ENCODE assay signal across 1 cellular context in the genomic region with DNA sequence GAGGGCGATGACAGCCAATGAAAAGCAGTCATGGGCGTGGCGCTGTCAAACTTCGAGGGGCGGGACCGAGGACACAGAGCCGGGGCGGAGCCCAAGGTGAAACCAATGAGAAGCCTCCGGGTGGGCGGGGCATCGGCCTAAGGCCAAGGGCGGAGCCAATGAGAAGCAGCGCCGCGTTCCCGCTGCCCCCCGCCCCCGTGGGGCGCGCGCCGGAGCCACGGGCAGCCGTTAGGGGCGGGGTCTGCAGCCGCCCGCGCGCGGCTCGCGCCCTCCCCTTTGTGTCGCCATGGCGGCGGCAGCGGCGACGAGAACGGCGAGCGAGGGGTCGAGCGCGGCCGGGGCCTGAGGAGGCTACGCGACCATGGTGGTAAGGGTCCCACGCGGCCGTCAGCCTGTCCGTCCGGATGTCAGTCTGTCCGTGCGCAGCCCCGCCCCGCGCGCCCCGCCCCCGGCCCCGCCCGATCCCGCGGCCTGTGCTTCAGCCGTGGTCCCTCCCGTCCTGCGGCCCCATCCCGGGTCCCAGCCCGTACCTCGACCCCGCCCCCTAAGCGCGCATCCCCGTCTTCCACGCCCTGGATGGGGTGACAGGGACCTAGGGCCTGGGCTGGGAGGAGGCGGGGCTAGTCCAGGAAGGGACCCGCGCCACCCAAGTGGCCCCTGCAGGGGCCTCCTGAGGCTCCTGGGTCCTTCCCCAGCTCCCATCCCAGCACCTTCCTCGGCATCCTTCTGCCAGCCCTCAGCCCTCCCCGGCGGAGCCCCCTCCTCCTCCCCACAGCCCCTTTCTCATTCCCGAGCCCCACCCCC.
TF ChIP-seq lines count a peak whose summit lies in the region.

TSS of gene ARHGAP33 (plus strand) at position 267 of the 804 bp plus-strand sequence. CDS start at position 362, 95 bp downstream.

TF ChIP-seq in K562, 482 proteins besides CTCF, POLR2A, EP300 and RAD21 (continued from another document):
- 0 out of 4 replicates have a peak, but pooled peaks of 1 of the 2 experiments have one; percentile 28 for TF ChIP-seq RCOR1 (IDR thresholded peaks at IDR 0.05; ENCODE audit: borderline replicate concordance in 1 of 2, low read depth in 2 of 2, low read length in 2 of 2)
- peak; percentile 42; the same call in 1 of the 2 replicates for TF ChIP-seq SMAD4 (CRISPR knock-in tag; conservative IDR thresholded peaks at IDR 0.05)
- TF ChIP-seq SIN3A (IDR thresholded peaks at IDR 0.05; ENCODE audit: borderline replicate concordance in 2 of 2, control insufficient read depth in 1 of 2, low read depth in 2 of 2, low read length in 2 of 2) = peak; percentile 83 to 84; a peak in 2 of 4 replicates
- no peak for TF ChIP-seq ARID1B (IDR thresholded peaks at IDR 0.05)
- no peak; the same call in 1 of the 2 replicates for TF ChIP-seq BHLHE40 (IDR thresholded peaks at IDR 0.05; ENCODE audit: low read length)
- TF ChIP-seq SMARCA4 (IDR thresholded peaks at IDR 0.05) = no peak
- no peak for TF ChIP-seq SRSF9 (IDR thresholded peaks at IDR 0.05; ENCODE audit: borderline replicate concordance, low read depth, low read length)
- no peak for TF ChIP-seq ZC3H11A (IDR thresholded peaks at IDR 0.05; ENCODE audit: low read depth, low read length)
- no peak for TF ChIP-seq U2AF1 (optimal IDR thresholded peaks at IDR 0.05; ENCODE audit: low read depth, low read length)
- TF ChIP-seq, protein P1, sequence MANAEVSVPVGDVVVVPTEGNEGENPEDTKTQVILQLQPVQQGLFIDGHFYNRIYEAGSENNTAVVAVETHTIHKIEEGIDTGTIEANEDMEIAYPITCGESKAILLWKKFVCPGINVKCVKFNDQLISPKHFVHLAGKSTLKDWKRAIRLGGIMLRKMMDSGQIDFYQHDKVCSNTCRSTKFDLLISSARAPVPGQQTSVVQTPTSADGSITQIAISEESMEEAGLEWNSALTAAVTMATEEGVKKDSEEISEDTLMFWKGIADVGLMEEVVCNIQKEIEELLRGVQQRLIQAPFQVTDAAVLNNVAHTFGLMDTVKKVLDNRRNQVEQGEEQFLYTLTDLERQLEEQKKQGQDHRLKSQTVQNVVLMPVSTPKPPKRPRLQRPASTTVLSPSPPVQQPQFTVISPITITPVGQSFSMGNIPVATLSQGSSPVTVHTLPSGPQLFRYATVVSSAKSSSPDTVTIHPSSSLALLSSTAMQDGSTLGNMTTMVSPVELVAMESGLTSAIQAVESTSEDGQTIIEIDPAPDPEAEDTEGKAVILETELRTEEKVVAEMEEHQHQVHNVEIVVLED (CRISPR knock-in tag; IDR thresholded peaks at IDR 0.05) = peak; percentile 66
- TF ChIP-seq RFX1 (IDR thresholded peaks at IDR 0.05) = no peak
- TF ChIP-seq ERF (CRISPR knock-in tag; IDR thresholded peaks at IDR 0.05) = no peak
